In genomic region chr12:54439521-54440255, GRCh38 we compare ENCODE assay signal across 8 cellular contexts. TPM values are rescaled to one million over a fixed set of nuclear protein-coding genes. Genes with fewer than 3 reads are reported as not detected.
DNase-seq lines count a peak whose midpoint lies in the region; ATAC-seq and TF ChIP-seq lines count a peak whose summit lies in the region.

No MANE protein-coding gene starts in this region.

- no peaks in the 10 kb centered on the region for H3K27me3 Mint-ChIP-seq in activated T-cell treated with anti-CD3 and anti-CD28 coated beads, Interleukin-2, amount 50 U/mL, for 4 hours (ENCODE audit: low read depth)

- H3K27ac ChIP-seq in cardiac muscle cell = no peak overlapping the region
- H3K27ac ChIP-seq in rectal smooth muscle tissue (ENCODE audit: low read depth, low read length) = peak overlapping the region; percentile 35

- H3K4me1 Mint-ChIP-seq in activated T-cell treated with anti-CD3 and anti-CD28 coated beads, Interleukin-2, amount 50 U/mL, for 4 hours (ENCODE audit: low read depth) = peaks cover 7% of the 10 kb centered on the region

- no peak overlapping the region for H3K4me3 Mint-ChIP-seq in activated T-cell treated with anti-CD3 and anti-CD28 coated beads, Interleukin-2, amount 50 U/mL, for 4 hours

- peak; percentile 54 for DNase-seq in Caki2 (ENCODE audit: low read depth)
- DNase-seq in NCI-H2227 (lab: John Stamatoyannopoulos, UW; ENCODE audit: unreplicated experiment) = peak; percentile 63
- DNase-seq in activated T-cell treated with anti-CD3 and anti-CD28 coated beads, Interleukin-2, amount 50 U/mL, for 4 hours = no peak
- peak; percentile 78 to 82 for DNase-seq in cardiac muscle cell (ENCODE audit: low read depth in 1 of 2, low spot score in 1 of 2)

- no peak overlapping the region for H3K9ac ChIP-seq in rectal smooth muscle tissue (ENCODE audit: low read length)

- H3K4me3 ChIP-seq in cardiac muscle cell (no peak overlapping the region), rectal smooth muscle tissue (ENCODE audit: low read length) (no peak overlapping the region)

- in situ Hi-C loops in Caki2 (cut with HindIII; ENCODE audit: low pct_unique_long_range_greater_than_20kb, low sequenced_read_pairs) = no loop called here

- no peaks in the 10 kb centered on the region for H3K4me1 ChIP-seq in cardiac muscle cell (ENCODE audit: low read depth)
- H3K4me1 ChIP-seq in rectal smooth muscle tissue (ENCODE audit: control insufficient read depth, insufficient read depth, low read length) = peaks cover 21% of the 10 kb centered on the region

- H3K9me3 ChIP-seq in cardiac muscle cell (ENCODE audit: low read depth) = no peaks in the 10 kb centered on the region

- no peaks in the 10 kb centered on the region for H3K36me3 ChIP-seq in cardiac muscle cell
- H3K36me3 ChIP-seq in rectal smooth muscle tissue (ENCODE audit: control insufficient read depth, insufficient read depth, low read length) = no peaks in the 10 kb centered on the region

- H3K27me3 ChIP-seq in cardiac muscle cell (no peaks in the 10 kb centered on the region), rectal smooth muscle tissue (ENCODE audit: control insufficient read depth, insufficient read depth, low read length) (no peaks in the 10 kb centered on the region)

- ATAC-seq in GM21526 (IDR thresholded peaks at IDR 0.05; ENCODE audit: low FRiP score, unreplicated experiment) (peak; percentile 69), HG03460 (IDR thresholded peaks at IDR 0.05; ENCODE audit: unreplicated experiment) (no peak), GM21717 (IDR thresholded peaks at IDR 0.05; ENCODE audit: unreplicated experiment) (no peak)
- peak; percentile 80 to 83 for ATAC-seq in activated T-cell treated with anti-CD3 and anti-CD28 coated beads, Interleukin-2, amount 50 U/mL, for 4 hours

- H3K36me3 Mint-ChIP-seq in activated T-cell treated with anti-CD3 and anti-CD28 coated beads, Interleukin-2, amount 50 U/mL, for 4 hours (ENCODE audit: insufficient read depth) = no peaks in the 10 kb centered on the region

- TF ChIP-seq CTCF in cardiac muscle cell (IDR thresholded peaks at IDR 0.05; ENCODE audit: low read depth, low read length) = peak; percentile 79

- no peaks in the 10 kb centered on the region for H3K9me3 Mint-ChIP-seq in activated T-cell treated with anti-CD3 and anti-CD28 coated beads, Interleukin-2, amount 50 U/mL, for 4 hours

RNA-seq across cellular contexts. Expression of gene ITGA5, which starts 20.6 kb away (rescaled TPM):
- 35.8 and 44.7 TPM in 2 replicates for total RNA-seq in Caki2 (2014; rRNA removed; shearing (Covaris generic); ENCODE audit: low replicate concordance)
- total RNA-seq in activated T-cell treated with anti-CD3 and anti-CD28 coated beads, Interleukin-2, amount 50 U/mL, for 4 hours = 10 to 100 TPM in 2 of 3 donors, 1 to 10 TPM in 1; 9.3 to 16.4 (median 12.4) TPM
- total RNA-seq in cardiac muscle cell = 45.9 and 55.8 TPM in 2 replicates
- 52.6 and 53.2 TPM in 2 replicates for polyA plus RNA-seq in cardiac muscle cell

RNA-seq across cellular contexts. Expression of gene GTSF1, which starts 33.7 kb away (rescaled TPM):
- total RNA-seq in Caki2 (2014; rRNA removed; shearing (Covaris generic); ENCODE audit: low replicate concordance) = not detected in 2 replicates
- total RNA-seq in activated T-cell treated with anti-CD3 and anti-CD28 coated beads, Interleukin-2, amount 50 U/mL, for 4 hours = 10 to 100 TPM in 1 of 3 donors, 1 to 10 TPM in 2; 2.5 to 11.6 (median 7.9) TPM
- not detected in 2 replicates for total RNA-seq in cardiac muscle cell
- polyA plus RNA-seq in cardiac muscle cell = 0.40 TPM in 1 of 2 replicates, not detected in the other

RNA-seq across cellular contexts. Expression of gene ZNF385A, which starts 55.2 kb away (rescaled TPM):
- total RNA-seq in Caki2 (2014; rRNA removed; shearing (Covaris generic); ENCODE audit: low replicate concordance) = 1.7 and 1.8 TPM in 2 replicates
- 1 to 10 TPM in 1 of 3 donors, under 1 TPM in 2; 0.48 to 1.1 (median 0.55) TPM for total RNA-seq in activated T-cell treated with anti-CD3 and anti-CD28 coated beads, Interleukin-2, amount 50 U/mL, for 4 hours
- 13.0 and 20.0 TPM in 2 replicates for total RNA-seq in cardiac muscle cell
- 13.4 and 16.0 TPM in 2 replicates for polyA plus RNA-seq in cardiac muscle cell

RNA-seq across cellular contexts. Expression of gene NCKAP1L, which starts 57.9 kb away (rescaled TPM):
- not detected in 2 replicates for total RNA-seq in Caki2 (2014; rRNA removed; shearing (Covaris generic); ENCODE audit: low replicate concordance)
- total RNA-seq in activated T-cell treated with anti-CD3 and anti-CD28 coated beads, Interleukin-2, amount 50 U/mL, for 4 hours = 10 to 100 TPM; 60.5 to 83.7 (median 79.9) TPM
- 0.06 and 0.28 TPM in 2 replicates for total RNA-seq in cardiac muscle cell
- 0.07 and 0.19 TPM in 2 replicates for polyA plus RNA-seq in cardiac muscle cell

Comparison
In these comparisons a context has a peak if more than half of its experiments do, and no peak if none do; other contexts are left out.
1. ATAC-seq: peak in GM21526 (single experiment) and activated T-cell treated with anti-CD3 and anti-CD28 coated beads, Interleukin-2, amount 50 U/mL, for 4 hours (2 of 2); none in HG03460 (single experiment) and GM21717 (single experiment).